Comparison of ENCODE assay signal across 1 cellular context in the genomic region with DNA sequence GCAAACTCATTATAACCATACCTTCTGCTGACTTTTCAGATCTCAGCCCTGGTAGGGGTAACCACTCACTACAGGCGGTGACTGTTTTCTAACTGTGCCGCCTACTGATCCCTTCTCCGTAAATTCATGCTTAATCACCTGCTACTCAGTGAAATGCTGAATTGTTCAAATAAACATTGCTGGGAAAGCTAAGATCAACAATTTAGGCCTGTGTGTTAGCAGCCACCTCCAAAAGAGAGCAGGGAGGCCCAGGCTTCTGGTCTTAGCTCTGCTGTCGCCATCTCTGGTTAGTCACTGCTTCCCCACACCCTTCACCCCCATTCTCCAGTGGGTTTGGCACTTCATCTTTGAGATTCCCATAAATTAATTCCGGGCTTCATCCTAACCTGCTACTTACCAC.
TF ChIP-seq lines count a peak whose summit lies in the region.

No MANE protein-coding gene starts in this region.

TF ChIP-seq in GM23338, 12 proteins besides CTCF, POLR2A, EP300 and RAD21 (continued from another document):
- TF ChIP-seq, protein P1, sequence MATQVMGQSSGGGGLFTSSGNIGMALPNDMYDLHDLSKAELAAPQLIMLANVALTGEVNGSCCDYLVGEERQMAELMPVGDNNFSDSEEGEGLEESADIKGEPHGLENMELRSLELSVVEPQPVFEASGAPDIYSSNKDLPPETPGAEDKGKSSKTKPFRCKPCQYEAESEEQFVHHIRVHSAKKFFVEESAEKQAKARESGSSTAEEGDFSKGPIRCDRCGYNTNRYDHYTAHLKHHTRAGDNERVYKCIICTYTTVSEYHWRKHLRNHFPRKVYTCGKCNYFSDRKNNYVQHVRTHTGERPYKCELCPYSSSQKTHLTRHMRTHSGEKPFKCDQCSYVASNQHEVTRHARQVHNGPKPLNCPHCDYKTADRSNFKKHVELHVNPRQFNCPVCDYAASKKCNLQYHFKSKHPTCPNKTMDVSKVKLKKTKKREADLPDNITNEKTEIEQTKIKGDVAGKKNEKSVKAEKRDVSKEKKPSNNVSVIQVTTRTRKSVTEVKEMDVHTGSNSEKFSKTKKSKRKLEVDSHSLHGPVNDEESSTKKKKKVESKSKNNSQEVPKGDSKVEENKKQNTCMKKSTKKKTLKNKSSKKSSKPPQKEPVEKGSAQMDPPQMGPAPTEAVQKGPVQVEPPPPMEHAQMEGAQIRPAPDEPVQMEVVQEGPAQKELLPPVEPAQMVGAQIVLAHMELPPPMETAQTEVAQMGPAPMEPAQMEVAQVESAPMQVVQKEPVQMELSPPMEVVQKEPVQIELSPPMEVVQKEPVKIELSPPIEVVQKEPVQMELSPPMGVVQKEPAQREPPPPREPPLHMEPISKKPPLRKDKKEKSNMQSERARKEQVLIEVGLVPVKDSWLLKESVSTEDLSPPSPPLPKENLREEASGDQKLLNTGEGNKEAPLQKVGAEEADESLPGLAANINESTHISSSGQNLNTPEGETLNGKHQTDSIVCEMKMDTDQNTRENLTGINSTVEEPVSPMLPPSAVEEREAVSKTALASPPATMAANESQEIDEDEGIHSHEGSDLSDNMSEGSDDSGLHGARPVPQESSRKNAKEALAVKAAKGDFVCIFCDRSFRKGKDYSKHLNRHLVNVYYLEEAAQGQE (IDR thresholded peaks at IDR 0.05; ENCODE audit: unreplicated experiment) = no peak
- no peak for TF ChIP-seq EZH2 (IDR thresholded peaks at IDR 0.05; ENCODE audit: low read depth, unreplicated experiment)
- no peak for TF ChIP-seq CREB1 (CRISPR knock-in tag; IDR thresholded peaks at IDR 0.05; ENCODE audit: low read depth)
- TF ChIP-seq ZNF114 (CRISPR knock-in tag; IDR thresholded peaks at IDR 0.05) = no peak
